ENCODE assay signal across 18 cellular contexts in genomic region chr15:69071265-69071664, GRCh38. TPM values are rescaled to one million over a fixed set of nuclear protein-coding genes. Genes with fewer than 3 reads are reported as not detected.
A peak's percentile ranks its signal among the peaks of the same experiment; 100 is the strongest.
DNase-seq lines count a peak whose midpoint lies in the region; FAIRE-seq and TF ChIP-seq lines count a peak whose summit lies in the region.
"Had no signal": no experiment of that assay in that cellular context is flagged by ENCODE, and none has a peak within 500 bp of the region (broad histone marks: within the 10 kb centered on the region; RNA-seq: fewer than 3 reads in every experiment).

No MANE protein-coding gene starts in this region.

- H3K27me3 Mint-ChIP-seq in neural crest cell (ENCODE audit: low read depth) = peaks cover 27% of the 10 kb centered on the region

- no peak overlapping the region for H2BK120ac ChIP-seq in H1 (replicated peaks; ENCODE audit: low read depth, low read length)

- TF ChIP-seq POLR2A in H1 (IDR thresholded peaks at IDR 0.05; ENCODE audit: control extremely low read depth in 1 of 2, low read depth in 2 of 2, low read length in 2 of 2) (no peak), transverse colon (IDR thresholded peaks at IDR 0.05) (no peak)

- no peak overlapping the region for H3K9ac ChIP-seq in H1 (replicated peaks in 1 of 4; ENCODE audit: extremely low read depth in 1 of 4, low read depth in 3 of 4, low read length in 3 of 4)
- H3K9ac ChIP-seq: BLaER1 treated with 17β-estradiol and CSF1 and Interleukin-3, amounts not matched to agents 10 nM and 100 nM had no signal

- no peak overlapping the region for H3K23ac ChIP-seq in H1 (ENCODE audit: insufficient read length)

- H4K8ac ChIP-seq in H1 (ENCODE audit: extremely low read depth, insufficient read depth, low read length) = no peak overlapping the region

- no peaks in the 10 kb centered on the region; a peak in 1 of 4 replicates for H3K9me3 ChIP-seq in H1 (ENCODE audit: insufficient read depth in 2 of 2, low read depth in 1 of 2, low read length in 1 of 2)
- no peaks in the 10 kb centered on the region for H3K9me3 ChIP-seq in transverse colon

- TF ChIP-seq CTCF in H1 (IDR thresholded peaks at IDR 0.05; ENCODE audit: control extremely low read depth in 1 of 3, insufficient read depth in 1 of 3, low read depth in 1 of 3, low read length in 3 of 3) (peak in 1 of 3 experiments; percentile 19; a peak in 1 of 4 replicates), neural crest cell (conservative IDR thresholded peaks at IDR 0.05) (no peak), transverse colon (IDR thresholded peaks at IDR 0.05) (no peak)

- no peak overlapping the region for H4K5ac ChIP-seq in H1 (ENCODE audit: insufficient read length, low read depth, low read length)

- no peak overlapping the region for H3K27ac Mint-ChIP-seq in neural crest cell (ENCODE audit: unreplicated experiment)
- H3K27ac Mint-ChIP-seq: B cell; CD8-positive, alpha-beta T cell; GM23338; HFFc6 had no signal

- TF ChIP-seq EP300 in H1 (IDR thresholded peaks at IDR 0.05; ENCODE audit: borderline replicate concordance in 1 of 2, low read depth in 2 of 2, low read length in 2 of 2) = no peak
- TF ChIP-seq EP300 in transverse colon (IDR thresholded peaks at IDR 0.05; ENCODE audit: low read depth) = no peak

- POLR2A ChIA-PET in H1 (lab: Charles Lee; ENCODE audit: partially characterized antibody) = interaction anchor here (1.3 kb wide), 1 partner anchor 19 kb away, joined by 5 read pairs; no protein-coding TSS in a partner anchor

- H2BK5ac ChIP-seq in H1 (ENCODE audit: low read depth, low read length) = no peak overlapping the region

- no peak overlapping the region; the same call in 1 of the 2 replicates for H2AK5ac ChIP-seq in H1 (ENCODE audit: low read depth, low read length)

- H2BK12ac ChIP-seq in H1 (ENCODE audit: low read depth, low read length) = peak overlapping the region; percentile 31; the same call in 1 of the 2 replicates

- CTCF ChIA-PET in H1 (lab: Charles Lee; ENCODE audit: partially characterized antibody) = no interaction called here

- H3K4me3 ChIP-seq in H1 (ENCODE audit: extremely low read depth in 1 of 4, insufficient read depth in 2 of 4, low read depth in 3 of 4, low read length in 4 of 4) (no peak overlapping the region), transverse colon (no peak overlapping the region)
- H3K4me3 ChIP-seq: BLaER1 treated with 17β-estradiol and CSF1 and Interleukin-3, amounts not matched to agents 10 nM and 100 nM; GM23338 had no signal

- peaks cover 12 to 14% (median 13%) of the 10 kb centered on the region in 4 experiments; a peak in 6 of 7 replicates for H3K4me1 ChIP-seq in H1 (replicated peaks in 1 of 4; ENCODE audit: control insufficient read depth in 3 of 4, insufficient read depth in 4 of 4, low read length in 3 of 4)
- H3K4me1 ChIP-seq in transverse colon = peaks cover 0 to 12% (median 5%) of the 10 kb centered on the region in 4 donors

- peaks cover 3% of the 10 kb centered on the region for H3K9me3 Mint-ChIP-seq in neural crest cell
- H3K9me3 Mint-ChIP-seq: CD8-positive, alpha-beta T cell had no signal

- peak; percentile 66 for DNase-seq in NCI-H2171 treated with DMSO at 0.1 percent for 48 hours (lab: John Stamatoyannopoulos, UW)
- no peak for DNase-seq in NCI-H2171 (lab: John Stamatoyannopoulos, UW)
- DNase-seq in H1 (ENCODE audit: low read depth in 1 of 2, low spot score in 2 of 2) = no peak
- DNase-seq in neural crest cell (ENCODE audit: low read depth, low spot score) = no peak
- DNase-seq in activated T-cell treated with anti-CD3 and anti-CD28 coated beads, Interleukin-2, amount 50 U/mL, for 1 hour = no peak
- DNase-seq in transverse colon = no peak
- no peak for DNase-seq in NCI-H82 (lab: John Stamatoyannopoulos, UW)
- DNase-seq: 8988T; Calu3; CD8-positive, alpha-beta T cell; DMS79 treated with DMSO at 0.1 percent for 48 hours; GF-D8; H7; HFFc6 had no signal

- H3K56ac ChIP-seq in H1 (replicated peaks; ENCODE audit: insufficient read length, low read depth, low read length) = no peak overlapping the region

- H2BK15ac ChIP-seq in H1 (ENCODE audit: low read length) = no peak overlapping the region

- no peak for FAIRE-seq in H1 (lab: Jason Lieb, UNC)

- in situ Hi-C loops in transverse colon (cut with MboI; ENCODE audit: low pct_ligation_motif_present in 1 of 4, low pct_unique_long_range_greater_than_20kb in 1 of 4, low sequenced_read_pairs in 3 of 4) = loop anchor here in 2 of 4 donors (25.0 kb wide), 2 partner anchors 191 to 316 kb away; no protein-coding TSS in a partner anchor

- H3K79me2 ChIP-seq in H1 (ENCODE audit: control insufficient read depth in 1 of 2, insufficient read depth in 2 of 2, low read length in 2 of 2) = no peaks in the 10 kb centered on the region

- 91% methylated on average over 5 of the region's 5 CpGs; no CpG with 5 or more reads in 1 of the 2 experiments for WGBS in H1 (ENCODE audit: extremely low coverage in 1 of 2, insufficient coverage in 1 of 2, insufficient read length in 1 of 2, insufficient replicate concordance in 2 of 2, low coverage in 1 of 2, low lambda C conversion rate in 2 of 2, missing lambda C conversion rate in 1 of 2), 2 experiments
- 83 to 95% methylated on average over 4 to 5 of the region's 5 CpGs for WGBS in transverse colon (ENCODE audit: low coverage in 1 of 2), 2 donors

- no peaks in the 10 kb centered on the region for H3K36me3 Mint-ChIP-seq in neural crest cell (ENCODE audit: low read depth)
- H3K36me3 Mint-ChIP-seq: CD8-positive, alpha-beta T cell had no signal

- intact Hi-C loops in transverse colon (cut with DNase I; ENCODE audit: low total_unique reads) = no loop called here

- peak overlapping the region; percentile 10 for H3K4me3 Mint-ChIP-seq in neural crest cell
- H3K4me3 Mint-ChIP-seq: B cell; CD8-positive, alpha-beta T cell; GM23338; HFFc6 had no signal

- no peaks in the 10 kb centered on the region for H3K79me1 ChIP-seq in H1 (ENCODE audit: low read depth, low read length)

- no peak overlapping the region for H3K4me2 ChIP-seq in H1 (ENCODE audit: insufficient read depth in 1 of 2, low read depth in 2 of 2, low read length in 2 of 2)
- H3K4me2 ChIP-seq: BLaER1 treated with 17β-estradiol and CSF1 and Interleukin-3, amounts not matched to agents 10 nM and 100 nM; GM23338 had no signal

- H2BK20ac ChIP-seq in H1 (ENCODE audit: low read length) = no peak overlapping the region

- H3K27me3 ChIP-seq in H1 (replicated peaks in 1 of 4; ENCODE audit: control insufficient read depth in 3 of 4, extremely low read depth in 1 of 4, insufficient read depth in 3 of 4, low read length in 3 of 4) = peaks cover 0 to 3% (median 0%) of the 10 kb centered on the region in 4 experiments; a peak in 1 of 7 replicates
- H3K27me3 ChIP-seq in transverse colon = no peaks in the 10 kb centered on the region

- TF ChIP-seq RAD21 in H1 (IDR thresholded peaks at IDR 0.05 in 1 of 2, conservative IDR thresholded peaks at IDR 0.05 in 1 of 2; ENCODE audit: low read depth in 2 of 2, low read length in 2 of 2) = peak; percentile 32 to 52

- no peak overlapping the region for H3K27ac ChIP-seq in H1 (ENCODE audit: low read depth, low read length)
- no peak overlapping the region for H3K27ac ChIP-seq in transverse colon
- H3K27ac ChIP-seq: BLaER1 treated with 17β-estradiol and CSF1 and Interleukin-3, amounts not matched to agents 10 nM and 100 nM; HL-60 had no signal

- no peak overlapping the region for H2AFZ ChIP-seq in H1 (ENCODE audit: low read length)
- H2AFZ ChIP-seq: GM23338 had no signal

- no peaks in the 10 kb centered on the region for H3K36me3 ChIP-seq in H1 (ENCODE audit: control insufficient read depth in 2 of 4, insufficient read depth in 4 of 4, low read length in 3 of 4)
- H3K36me3 ChIP-seq in transverse colon = no peaks in the 10 kb centered on the region
- H3K36me3 ChIP-seq: BLaER1 treated with 17β-estradiol and CSF1 and Interleukin-3, amounts not matched to agents 10 nM and 100 nM had no signal

- H3K18ac ChIP-seq in H1 (ENCODE audit: extremely low read depth, low read length) = no peak overlapping the region

- H3K14ac ChIP-seq in H1 (ENCODE audit: insufficient read length) = no peak overlapping the region

- no peaks in the 10 kb centered on the region; the same call in 1 of the 2 replicates for H3K23me2 ChIP-seq in H1 (ENCODE audit: low read depth, low read length)

- no peak overlapping the region for H4K91ac ChIP-seq in H1 (replicated peaks; ENCODE audit: insufficient read length, low read length)

- H3K4me1 Mint-ChIP-seq in neural crest cell = peaks cover 30% of the 10 kb centered on the region

- H3K4ac ChIP-seq in H1 (replicated peaks; ENCODE audit: insufficient read length, low read depth, low read length) = no peak overlapping the region

- no peaks in the 10 kb centered on the region for H4K20me1 ChIP-seq in H1 (replicated peaks in 1 of 2; ENCODE audit: control insufficient read depth in 1 of 2, insufficient read depth in 2 of 2, low read length in 2 of 2)
- H4K20me1 ChIP-seq: BLaER1 treated with 17β-estradiol and CSF1 and Interleukin-3, amounts not matched to agents 10 nM and 100 nM had no signal

RNA-seq across cellular contexts. Expression of gene NOX5, which starts 56.8 kb away (rescaled TPM):
- total RNA-seq in H1 (2021; fragmentation: NEBNext Ultra II Directional; extraction: Animal tissue kit (Norgen Biotek cat#: 25700)) = not detected in 2 replicates
- under 0.01 TPM in 1 of 2 replicates, not detected in the other for polyA plus RNA-seq in H1 (2011; rRNA removed)
- polyA plus RNA-seq in H1 (2011; cell fraction: cytosol; rRNA removed) = 0.01 TPM
- not detected for polyA plus RNA-seq in H1 (2011; cell fraction: nucleus; rRNA removed)
- not detected in 4 replicates for polyA plus RNA-seq in H1 (2012, experiment 1 of 2)
- polyA plus RNA-seq in H1 (2012, experiment 2 of 2) = not detected
- not detected for polyA plus RNA-seq in H1 (2013, experiment 1 of 2)
- under 0.01 TPM for polyA plus RNA-seq in H1 (2013, experiment 2 of 2)
- not detected in 2 replicates for polyA minus RNA-seq in H1 (2011; rRNA and poly(A)+ RNA removed)
- polyA minus RNA-seq in H1 (2011; cell fraction: cytosol; rRNA and poly(A)+ RNA removed) = not detected
- polyA minus RNA-seq in H1 (2011; cell fraction: nucleus; rRNA and poly(A)+ RNA removed) = not detected
- total RNA-seq in neural crest cell (not detected in 2 replicates), transverse colon (under 1 TPM in 1 of 4 donors, not detected in 3; 0.27 TPM)
- total RNA-seq: CD8-positive, alpha-beta T cell; H7 had no signal
- polyA plus RNA-seq: GM23338 had no signal
